Comparison of ENCODE assay signal across 9 cellular contexts in genomic region chr1:153475282-153475681, GRCh38. TPM values are rescaled to one million over a fixed set of nuclear protein-coding genes. Genes with fewer than 3 reads are reported as not detected.
"Had no signal": no experiment of that assay in that cellular context is flagged by ENCODE, and none has a peak within 500 bp of the region (broad histone marks: within the 10 kb centered on the region; RNA-seq: fewer than 3 reads in every experiment).

No MANE protein-coding gene starts in this region.

- H3K9me3 ChIP-seq: HAP-1 had no signal

- H3K9ac ChIP-seq: GM23248 had no signal

- H3K4me3 ChIP-seq: GM23248, HAP-1 had no signal

- H2AFZ ChIP-seq: GM23248 had no signal

- FAIRE-seq: HTR-8/SVneo had no signal

- H3K27ac ChIP-seq: GM23248 had no signal

- DNase-seq: GM23248, GOT3, H7, KG1 had no signal

- H3K4me1 ChIP-seq: HAP-1 had no signal

- H3K36me3 ChIP-seq: HAP-1 had no signal

RNA-seq across cellular contexts. Expression of gene S100A7, which starts 14.8 kb away (rescaled TPM):
- total RNA-seq: GM23248, H4, H7, HT-29 had no signal
- polyA plus RNA-seq: GM23248, IgD-negative memory B cell had no signal

RNA-seq across cellular contexts. Expression of gene S100A7A, which starts 59.0 kb away (rescaled TPM):
- total RNA-seq: GM23248, H4, H7, HT-29 had no signal
- polyA plus RNA-seq: GM23248, IgD-negative memory B cell had no signal
